In the genomic region with DNA sequence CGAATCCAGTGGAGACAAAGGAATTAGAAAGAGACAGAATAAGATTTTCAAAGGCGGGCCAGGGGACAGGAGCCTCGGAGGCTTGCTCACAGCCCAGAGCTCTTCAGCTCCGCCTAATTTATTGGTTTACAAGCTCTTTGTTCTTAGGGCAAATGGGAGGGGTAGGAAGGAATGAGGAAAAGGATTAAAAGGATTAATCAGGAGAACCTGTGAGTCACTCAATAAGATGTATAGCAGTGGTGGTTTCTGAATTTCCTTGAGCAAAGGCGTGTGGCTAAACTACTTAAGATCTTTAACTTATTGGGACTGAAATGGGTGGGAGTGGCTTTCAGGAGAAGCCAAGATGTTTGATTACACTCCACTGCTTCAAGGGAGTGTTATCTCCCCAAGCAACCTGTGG, we compare ENCODE assay signal across 17 cellular contexts.
"Had no signal": no experiment of that assay in that cellular context is flagged by ENCODE, and none has a peak within 500 bp of the region (broad histone marks: within the 10 kb centered on the region; RNA-seq: fewer than 3 reads in every experiment).

No MANE protein-coding gene starts in this region.

- H3K4me1 ChIP-seq: ascending aorta, sigmoid colon, spleen, testis had no signal

- H3K27me3 ChIP-seq: ascending aorta, ovary, sigmoid colon, spleen, testis had no signal

- ATAC-seq: activated T-helper 17 cell treated with anti-CD3 and anti-CD28 coated beads, Interleukin-2, amount 50 U/mL, for 72 hours; left colon; stimulated activated naive CD8-positive, alpha-beta T cell treated with anti-CD3 and anti-CD28 coated beads, Interleukin-15, amount 100 ng/mL, for 72 hours; T-cell had no signal

- H3K36me3 ChIP-seq: ascending aorta, ovary, sigmoid colon, spleen had no signal

- H3K27ac ChIP-seq: ascending aorta, ovary, sigmoid colon, spleen, testis had no signal

- DNase-seq: activated CD4-positive, alpha-beta T cell treated with anti-CD3 and anti-CD28 coated beads, Interleukin-2, amount 50 U/mL, for 4 hours; activated CD4-positive, CD25-positive, alpha-beta regulatory T cell treated with anti-CD3 and anti-CD28 coated beads, Interleukin-2, amount 50 U/mL, for 72 hours; activated naive CD4-positive, alpha-beta T cell treated with anti-CD3 and anti-CD28 coated beads for 36 hours; head of caudate nucleus; immature natural killer cell; left colon; naive B cell; ovary; sigmoid colon; spleen; stimulated activated naive CD8-positive, alpha-beta T cell treated with anti-CD3 and anti-CD28 coated beads, Interleukin-15, amount 100 ng/mL, for 72 hours; T-cell; T-helper 9 cell; testis had no signal

- H3K9me3 ChIP-seq: ovary, testis had no signal

- H3K4me3 ChIP-seq: ascending aorta, lung, ovary, sigmoid colon, spleen, testis had no signal
